In genomic region chr20:18496042-18496441, GRCh38 we compare ENCODE assay signal across 8 cellular contexts.
DNase-seq lines count a peak whose midpoint lies in the region; ATAC-seq and TF ChIP-seq lines count a peak whose summit lies in the region.

No MANE protein-coding gene starts in this region.

- H3K4me1 ChIP-seq in RWPE2 (ENCODE audit: insufficient read depth, poor library complexity, severe bottlenecking): peaks cover 3% of the 10 kb centered on the region

- peak; percentile 28 for DNase-seq in NCI-H2227 (lab: John Stamatoyannopoulos, UW; ENCODE audit: unreplicated experiment)
- DNase-seq in NCI-H2227 treated with DMSO at 0.1 percent for 48 hours (lab: John Stamatoyannopoulos, UW): no peak
- no peak for DNase-seq in RWPE2 (ENCODE audit: low spot score)
- DNase-seq in fibroblast of pulmonary artery (ENCODE audit: low read depth): no peak
- DNase-seq in stimulated activated naive CD8-positive, alpha-beta T cell treated with anti-CD3 and anti-CD28 coated beads, Interleukin-15, Interleukin-2, amounts not matched to agents 100 U/mL and 50 U/mL, for 24 hours: no peak
- no peak for DNase-seq in NCI-H2107 (lab: John Stamatoyannopoulos, UW)
- DNase-seq in NCI-H774 (lab: John Stamatoyannopoulos, UW): no peak

- H3K27ac ChIP-seq in RWPE2 (ENCODE audit: poor library complexity, severe bottlenecking): no peak overlapping the region

- H3K9me3 ChIP-seq in RWPE2 (ENCODE audit: severe bottlenecking): no peaks in the 10 kb centered on the region

- peak overlapping the region; percentile 81 for H3K4me3 ChIP-seq in RWPE2 (ENCODE audit: severe bottlenecking)
- peak overlapping the region; percentile 96 for H3K4me3 ChIP-seq in fibroblast of pulmonary artery (replicated peaks; ENCODE audit: low read depth, low read length)

- H3K27me3 ChIP-seq in RWPE2 (ENCODE audit: insufficient read depth, poor library complexity, severe bottlenecking): no peaks in the 10 kb centered on the region

- TF ChIP-seq CTCF in RWPE2 (IDR thresholded peaks at IDR 0.05; ENCODE audit: poor library complexity, severe bottlenecking): no peak
- no peak for TF ChIP-seq CTCF in fibroblast of pulmonary artery (IDR thresholded peaks at IDR 0.05; ENCODE audit: low read length, missing control alignments)

- ATAC-seq in RWPE2 (ENCODE audit: low read depth) (no peak), HG03025 (IDR thresholded peaks at IDR 0.05; ENCODE audit: low FRiP score, unreplicated experiment) (no peak)
- peak; percentile 12 for ATAC-seq in stimulated activated naive CD8-positive, alpha-beta T cell treated with anti-CD3 and anti-CD28 coated beads, Interleukin-15, Interleukin-2, amounts not matched to agents 100 U/mL and 50 U/mL, for 24 hours

- H3K36me3 ChIP-seq in RWPE2 (ENCODE audit: low read depth): peaks cover 4% of the 10 kb centered on the region
